In genomic region chr4:123397276-123398150, GRCh38 we compare ENCODE assay signal across 1 cellular context.
A peak's percentile ranks its signal among the peaks of the same experiment; 100 is the strongest.
TF ChIP-seq lines count a peak whose summit lies in the region.

No MANE protein-coding gene starts in this region.

TF ChIP-seq in HepG2, 621 proteins besides CTCF, POLR2A, EP300 and RAD21 (continued from another document and continues in another):
- TF ChIP-seq ATF2 (CRISPR knock-in tag; IDR thresholded peaks at IDR 0.05) (peak; percentile 60), THAP8 (CRISPR knock-in tag; IDR thresholded peaks at IDR 0.05; ENCODE audit: borderline replicate concordance) (no peak), ZNF331 (CRISPR knock-in tag; IDR thresholded peaks at IDR 0.05) (0 out of 2 replicates have a peak, but pooled peaks have one; percentile 20), TP53 (CRISPR knock-in tag; conservative IDR thresholded peaks at IDR 0.05) (no peak), MXI1 (IDR thresholded peaks at IDR 0.05; ENCODE audit: borderline replicate concordance, low read depth, low read length) (peak; percentile 91; the same call in 2 of the 3 replicates), RCOR2 (CRISPR knock-in tag; IDR thresholded peaks at IDR 0.05) (0 out of 2 replicates have a peak, but pooled peaks have one; percentile 13), FOXK2 (IDR thresholded peaks at IDR 0.05) (peak; percentile 85), EZH2 (conservative IDR thresholded peaks at IDR 0.05; ENCODE audit: low read depth, low read length) (no peak), ZC3H13 (CRISPR knock-in tag; IDR thresholded peaks at IDR 0.05) (peak; percentile 20; the same call in 1 of the 2 replicates), GMEB2 (CRISPR knock-in tag; IDR thresholded peaks at IDR 0.05; ENCODE audit: low read depth) (no peak), POLR2G (IDR thresholded peaks at IDR 0.05; ENCODE audit: low read depth, low read length) (peak; percentile 69), MIER2 (CRISPR knock-in tag; IDR thresholded peaks at IDR 0.05) (peak; percentile 20; the same call in 1 of the 2 replicates), FOXA3 (CRISPR knock-in tag; IDR thresholded peaks at IDR 0.05) (peak; percentile 36; the same call in 1 of the 2 replicates), MIXL1 (CRISPR knock-in tag; IDR thresholded peaks at IDR 0.05) (0 out of 2 replicates have a peak, but pooled peaks have one; percentile 23), CREM (IDR thresholded peaks at IDR 0.05) (peak; percentile 74), CREM (CRISPR knock-in tag; IDR thresholded peaks at IDR 0.05) (no peak), ZFAT (CRISPR knock-in tag; conservative IDR thresholded peaks at IDR 0.05) (no peak), HOXA3 (CRISPR knock-in tag; IDR thresholded peaks at IDR 0.05) (peak; percentile 70), ZNF337 (CRISPR knock-in tag; IDR thresholded peaks at IDR 0.05; ENCODE audit: borderline replicate concordance, low read depth) (peak; percentile 51; the same call in 1 of the 2 replicates), FOSL2 (CRISPR knock-in tag; IDR thresholded peaks at IDR 0.05) (peak; percentile 44), CHD4 (IDR thresholded peaks at IDR 0.05; ENCODE audit: borderline replicate concordance, low read length) (no peak), NR2F6 (IDR thresholded peaks at IDR 0.05) (peak; percentile 29; the same call in 1 of the 2 replicates), NR2F6 (CRISPR knock-in tag; IDR thresholded peaks at IDR 0.05) (peak; percentile 66), SPEN (CRISPR knock-in tag; IDR thresholded peaks at IDR 0.05; ENCODE audit: low read depth) (peak; percentile 61; the same call in 1 of the 2 replicates), MNT (IDR thresholded peaks at IDR 0.05) (peak; percentile 88), KAT8 (CRISPR knock-in tag; IDR thresholded peaks at IDR 0.05) (0 out of 2 replicates have a peak, but pooled peaks have one; percentile 11), ZNF503 (CRISPR knock-in tag; IDR thresholded peaks at IDR 0.05) (peak; percentile 36; the same call in 1 of the 2 replicates), ZBTB20 (CRISPR knock-in tag; IDR thresholded peaks at IDR 0.05; ENCODE audit: borderline replicate concordance, low read depth) (peak; percentile 90), ZNF781 (CRISPR knock-in tag; IDR thresholded peaks at IDR 0.05; ENCODE audit: borderline replicate concordance, not compliant biosample characterization) (peak; percentile 84), PITX1 (CRISPR knock-in tag; IDR thresholded peaks at IDR 0.05) (peak; percentile 72), HINFP (CRISPR knock-in tag; IDR thresholded peaks at IDR 0.05; ENCODE audit: low read depth) (peak; percentile 55), PAX8 (CRISPR knock-in tag; IDR thresholded peaks at IDR 0.05; ENCODE audit: borderline replicate concordance) (no peak), ZNF292 (CRISPR knock-in tag; IDR thresholded peaks at IDR 0.05; ENCODE audit: borderline replicate concordance, low read depth) (peak; percentile 88), PTBP1 (IDR thresholded peaks at IDR 0.05; ENCODE audit: low read depth, low read length, poor library complexity, severe bottlenecking) (peak; percentile 61), PPARG (CRISPR knock-in tag; conservative IDR thresholded peaks at IDR 0.05) (no peak), TCF12 (IDR thresholded peaks at IDR 0.05) (no peak), TCF12 (CRISPR knock-in tag; IDR thresholded peaks at IDR 0.05) (peak; percentile 68; the same call in 1 of the 2 replicates), MYPOP (CRISPR knock-in tag; IDR thresholded peaks at IDR 0.05) (0 out of 2 replicates have a peak, but pooled peaks have one; percentile 27), ADNP (CRISPR knock-in tag; IDR thresholded peaks at IDR 0.05) (no peak), BCL6 (CRISPR knock-in tag; IDR thresholded peaks at IDR 0.05) (peak; percentile 74), THAP9 (CRISPR knock-in tag; IDR thresholded peaks at IDR 0.05; ENCODE audit: borderline replicate concordance) (no peak), RBM39 (IDR thresholded peaks at IDR 0.05; ENCODE audit: low read depth, low read length, poor library complexity, severe bottlenecking) (peak; percentile 77), ZNF616 (CRISPR knock-in tag; IDR thresholded peaks at IDR 0.05; ENCODE audit: low read depth) (0 out of 2 replicates have a peak, but pooled peaks have one; percentile 36), E2F2 (CRISPR knock-in tag; IDR thresholded peaks at IDR 0.05; ENCODE audit: borderline replicate concordance) (no peak), REPIN1 (CRISPR knock-in tag; IDR thresholded peaks at IDR 0.05; ENCODE audit: borderline replicate concordance, low read depth) (peak; percentile 81), ZBTB34 (CRISPR knock-in tag; IDR thresholded peaks at IDR 0.05) (peak; percentile 64), MEIS1 (CRISPR knock-in tag; IDR thresholded peaks at IDR 0.05; ENCODE audit: borderline replicate concordance) (peak; percentile 100), ZNF34 (CRISPR knock-in tag; IDR thresholded peaks at IDR 0.05; ENCODE audit: borderline replicate concordance) (0 out of 2 replicates have a peak, but pooled peaks have one; percentile 77), ZNF317 (CRISPR knock-in tag; IDR thresholded peaks at IDR 0.05) (peak; percentile 50; the same call in 1 of the 2 replicates), SALL1 (CRISPR knock-in tag; IDR thresholded peaks at IDR 0.05) (peak; percentile 89), IKZF4 (CRISPR knock-in tag; IDR thresholded peaks at IDR 0.05; ENCODE audit: borderline replicate concordance, low read depth, not compliant biosample characterization) (no peak)
